Comparison of ENCODE assay signal across 8 cellular contexts in the genomic region with DNA sequence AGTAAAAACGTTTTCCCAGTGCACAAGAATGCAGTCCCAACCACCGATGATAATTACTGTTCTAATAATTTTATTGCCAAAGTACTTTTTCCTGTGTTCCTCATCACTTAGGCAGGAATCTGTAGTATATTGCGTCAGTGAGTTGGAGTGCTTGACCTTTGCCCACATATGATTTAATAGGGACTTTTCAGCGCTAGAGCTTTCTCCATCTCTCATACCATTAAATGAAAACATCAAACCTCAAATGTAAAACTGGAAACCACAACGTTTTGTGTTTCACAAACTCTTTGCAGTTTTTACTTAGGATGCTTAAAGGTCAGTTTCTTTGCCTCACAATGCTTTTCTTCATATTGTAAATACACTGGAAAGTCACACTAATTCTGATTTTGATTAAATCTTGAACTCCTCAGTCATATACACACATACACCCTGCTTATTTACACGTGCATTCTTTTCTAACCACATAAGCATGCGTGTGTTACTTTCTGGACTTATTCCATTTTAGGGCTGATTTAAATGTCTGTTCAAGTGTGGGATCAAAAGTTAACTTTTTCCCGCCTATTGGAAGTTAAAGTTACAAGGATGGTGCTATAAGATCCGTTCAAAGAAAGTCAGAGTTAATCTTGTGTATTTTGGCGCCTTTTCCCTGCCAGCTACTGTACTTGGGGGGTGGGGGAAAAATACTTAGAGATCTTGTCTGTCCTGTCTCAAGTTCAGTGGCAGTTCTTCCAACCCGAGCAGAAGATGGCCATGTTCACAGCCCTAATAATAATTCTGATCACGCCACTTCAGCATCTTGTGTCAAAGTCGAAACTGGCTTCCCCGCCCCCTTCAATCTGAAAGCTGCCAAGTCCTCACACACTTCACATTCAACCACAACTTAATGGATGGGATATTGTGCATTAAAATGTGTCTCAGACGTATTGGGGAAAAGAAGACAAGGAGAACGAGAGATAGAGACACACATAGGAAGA. TPM values are rescaled to one million over a fixed set of nuclear protein-coding genes. Genes with fewer than 3 reads are reported as not detected.
DNase-seq lines count a peak whose midpoint lies in the region; ATAC-seq and TF ChIP-seq lines count a peak whose summit lies in the region.

No MANE protein-coding gene starts in this region.

- DNase-seq in NCI-H2107 treated with DMSO at 0.1 percent for 48 hours (lab: John Stamatoyannopoulos, UW; ENCODE audit: unreplicated experiment) (peak; percentile 65), NCI-H2107 (lab: John Stamatoyannopoulos, UW) (no peak), NCI-H446 treated with DMSO at 0.1 percent for 48 hours (lab: John Stamatoyannopoulos, UW) (peak; percentile 100), chondrocyte (ENCODE audit: low spot score) (no peak), mesothelial cell of epicardium (ENCODE audit: low spot score in 2 of 2, unreplicated experiment in 2 of 2) (no peak), amniotic stem cell (lab: John Stamatoyannopoulos, UW) (no peak), HUDEP-2 (lab: John Stamatoyannopoulos, UW; ENCODE audit: unreplicated experiment in 76 of 76) (no peak)

- H3K4me1 Mint-ChIP-seq in chondrocyte (ENCODE audit: low read depth) (peaks cover 65% of the 10 kb centered on the region), mesothelial cell of epicardium (peaks cover 66% of the 10 kb centered on the region)

- no peak for TF ChIP-seq CTCF in chondrocyte (IDR thresholded peaks at IDR 0.05)
- TF ChIP-seq CTCF in mesothelial cell of epicardium (IDR thresholded peaks at IDR 0.05; ENCODE audit: unreplicated experiment): no peak

- H3K9me3 Mint-ChIP-seq in chondrocyte (ENCODE audit: low read depth) (no peaks in the 10 kb centered on the region), mesothelial cell of epicardium (no peaks in the 10 kb centered on the region)

- H3K27me3 Mint-ChIP-seq in chondrocyte (ENCODE audit: low read depth) (no peaks in the 10 kb centered on the region), mesothelial cell of epicardium (ENCODE audit: low read depth) (no peaks in the 10 kb centered on the region)

- H3K4me3 Mint-ChIP-seq in chondrocyte (ENCODE audit: unreplicated experiment) (peak overlapping the region; percentile 85), mesothelial cell of epicardium (peak overlapping the region; percentile 89)

- H3K27ac Mint-ChIP-seq in chondrocyte (ENCODE audit: unreplicated experiment) (peak overlapping the region; percentile 91), mesothelial cell of epicardium (peak overlapping the region; percentile 99)

- no peaks in the 10 kb centered on the region for H3K36me3 Mint-ChIP-seq in chondrocyte (ENCODE audit: low read depth)
- no peaks in the 10 kb centered on the region for H3K36me3 Mint-ChIP-seq in mesothelial cell of epicardium

- ATAC-seq in HG02870 (IDR thresholded peaks at IDR 0.05; ENCODE audit: unreplicated experiment): no peak

RNA-seq across cellular contexts. Expression of gene NFIB, which starts 6.6 kb away (rescaled TPM):
- total RNA-seq in chondrocyte (28.2 to 66.3 TPM (median 63.1 TPM) in 3 replicates), mesothelial cell of epicardium (213 to 237 TPM (median 230 TPM) in 3 replicates)

Comparison
In these comparisons a context has a peak if more than half of its experiments do, and no peak if none do; other contexts are left out.
1. DNase-seq: peak in NCI-H2107 treated with DMSO at 0.1 percent for 48 hours (single experiment) and NCI-H446 treated with DMSO at 0.1 percent for 48 hours (single experiment); none in NCI-H2107 (single experiment), chondrocyte (single experiment), mesothelial cell of epicardium (0 of 2), amniotic stem cell (single experiment) and HUDEP-2 (0 of 76).